Comparison of ENCODE assay signal across 2 cellular contexts in genomic region chr17:42894283-42895184, GRCh38.
TF ChIP-seq lines count a peak whose summit lies in the region.

No MANE protein-coding gene starts in this region.

TF ChIP-seq in HCT116, 20 proteins besides CTCF, POLR2A, EP300 and RAD21:
- TF ChIP-seq ELF1 (IDR thresholded peaks at IDR 0.05; ENCODE audit: borderline replicate concordance, low read depth) (no peak), MAX (IDR thresholded peaks at IDR 0.05) (no peak), ZFX (IDR thresholded peaks at IDR 0.05) (no peak), EZH2 (IDR thresholded peaks at IDR 0.05) (no peak), ZNF274 (IDR thresholded peaks at IDR 0.05; ENCODE audit: low read depth, low read length) (no peak), CEBPB (IDR thresholded peaks at IDR 0.05; ENCODE audit: low read depth) (no peak), CBX3 (IDR thresholded peaks at IDR 0.05; ENCODE audit: low read depth) (no peak), EZH2phosphoT487 (IDR thresholded peaks at IDR 0.05; ENCODE audit: borderline replicate concordance) (no peak), ATF3 (IDR thresholded peaks at IDR 0.05) (no peak), SIN3A (IDR thresholded peaks at IDR 0.05; ENCODE audit: low read depth) (no peak), FOSL1 (IDR thresholded peaks at IDR 0.05; ENCODE audit: low read depth) (no peak), SRF (IDR thresholded peaks at IDR 0.05; ENCODE audit: low read depth) (no peak), REST (IDR thresholded peaks at IDR 0.05; ENCODE audit: low read depth) (no peak), TCF7L2 (IDR thresholded peaks at IDR 0.05; ENCODE audit: borderline replicate concordance, extremely low read depth, insufficient read depth, insufficient read length) (no peak), YY1 (IDR thresholded peaks at IDR 0.05; ENCODE audit: extremely low read depth, insufficient replicate concordance, low read depth, low read length) (no peak)
TF ChIP-seq in HCT116: peak in this region for 0.

TF ChIP-seq in K562, 482 proteins besides CTCF, POLR2A, EP300 and RAD21:
- no peak for TF ChIP-seq SAFB (IDR thresholded peaks at IDR 0.05; ENCODE audit: borderline replicate concordance, low read depth, low read length)
- no peak for TF ChIP-seq BACH1 (tag; IDR thresholded peaks at IDR 0.05)
- TF ChIP-seq GABPB1 (CRISPR knock-in tag; IDR thresholded peaks at IDR 0.05), result no peak
- TF ChIP-seq ETS1 (conservative IDR thresholded peaks at IDR 0.05; ENCODE audit: control insufficient read depth, low read depth, low read length), result no peak
- no peak for TF ChIP-seq SIN3A (IDR thresholded peaks at IDR 0.05; ENCODE audit: borderline replicate concordance in 2 of 2, control insufficient read depth in 1 of 2, low read depth in 2 of 2, low read length in 2 of 2)
- TF ChIP-seq, protein P1, sequence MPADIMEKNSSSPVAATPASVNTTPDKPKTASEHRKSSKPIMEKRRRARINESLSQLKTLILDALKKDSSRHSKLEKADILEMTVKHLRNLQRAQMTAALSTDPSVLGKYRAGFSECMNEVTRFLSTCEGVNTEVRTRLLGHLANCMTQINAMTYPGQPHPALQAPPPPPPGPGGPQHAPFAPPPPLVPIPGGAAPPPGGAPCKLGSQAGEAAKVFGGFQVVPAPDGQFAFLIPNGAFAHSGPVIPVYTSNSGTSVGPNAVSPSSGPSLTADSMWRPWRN (IDR thresholded peaks at IDR 0.05; ENCODE audit: low read depth), result no peak
- TF ChIP-seq GATAD2A (IDR thresholded peaks at IDR 0.05), result no peak
- TF ChIP-seq CHD2 (IDR thresholded peaks at IDR 0.05; ENCODE audit: low read depth, low read length), result no peak
- no peak for TF ChIP-seq SP2 (IDR thresholded peaks at IDR 0.05; ENCODE audit: extremely low read depth, low read depth, low read length, poor library complexity, severe bottlenecking)
- no peak for TF ChIP-seq CHCHD3 (CRISPR knock-in tag; IDR thresholded peaks at IDR 0.05)
- TF ChIP-seq NR2C1 (IDR thresholded peaks at IDR 0.05), result no peak
- TF ChIP-seq NR2C1 (tag; IDR thresholded peaks at IDR 0.05), result no peak
- TF ChIP-seq HNRNPLL (IDR thresholded peaks at IDR 0.05; ENCODE audit: low read depth, low read length, poor library complexity, severe bottlenecking), result no peak
- TF ChIP-seq FOXJ2 (tag; IDR thresholded peaks at IDR 0.05), result no peak
- TF ChIP-seq TRIM24 (IDR thresholded peaks at IDR 0.05), result no peak
- TF ChIP-seq PML (IDR thresholded peaks at IDR 0.05; ENCODE audit: low read length), result no peak
